Comparison of ENCODE assay signal across 1 cellular context in the genomic region with DNA sequence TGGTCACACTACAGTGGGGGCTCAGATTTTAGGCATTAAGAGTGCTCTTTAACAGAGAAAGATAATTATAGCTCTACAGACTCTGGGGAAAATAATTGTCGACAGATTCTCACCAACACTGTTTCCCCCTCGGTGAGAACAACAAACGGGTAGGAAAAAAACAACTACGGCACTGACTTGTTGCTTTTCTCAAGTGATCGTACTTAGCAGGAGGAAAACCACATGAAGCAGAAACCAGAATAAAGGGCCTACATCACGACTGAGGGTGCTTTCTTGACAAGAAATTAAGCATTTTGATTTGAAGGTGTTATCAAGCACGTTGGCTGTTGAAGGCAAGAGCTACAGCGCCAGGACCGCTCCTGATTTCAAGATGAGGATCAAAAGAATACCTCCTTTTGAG.
TF ChIP-seq lines count a peak whose summit lies in the region.

No MANE protein-coding gene starts in this region.

TF ChIP-seq in H1, 55 proteins besides CTCF, POLR2A, EP300 and RAD21 (continued from another document):
- TF ChIP-seq MAX (IDR thresholded peaks at IDR 0.05): no peak
- no peak for TF ChIP-seq FOSL1 (IDR thresholded peaks at IDR 0.05; ENCODE audit: insufficient read depth, low read depth, low read length)
- TF ChIP-seq PHF8 (conservative IDR thresholded peaks at IDR 0.05; ENCODE audit: low read depth, low read length): no peak
- TF ChIP-seq RBBP5 (IDR thresholded peaks at IDR 0.05; ENCODE audit: borderline replicate concordance, low read depth, low read length): no peak
- no peak for TF ChIP-seq ZNF274 (IDR thresholded peaks at IDR 0.05; ENCODE audit: borderline replicate concordance, extremely low read depth, low read length)
- TF ChIP-seq CEBPB (IDR thresholded peaks at IDR 0.05; ENCODE audit: low read depth, low read length): no peak
- no peak for TF ChIP-seq KDM5A (IDR thresholded peaks at IDR 0.05; ENCODE audit: low read length)
- no peak for TF ChIP-seq ASH2L (IDR thresholded peaks at IDR 0.05; ENCODE audit: low read length)
- no peak for TF ChIP-seq BACH1 (IDR thresholded peaks at IDR 0.05; ENCODE audit: low read length)
- no peak for TF ChIP-seq E2F6 (IDR thresholded peaks at IDR 0.05)
- no peak for TF ChIP-seq SIRT6 (IDR thresholded peaks at IDR 0.05; ENCODE audit: low read length)
- TF ChIP-seq TEAD4 (IDR thresholded peaks at IDR 0.05; ENCODE audit: low read depth, low read length): no peak
- no peak for TF ChIP-seq KDM1A (IDR thresholded peaks at IDR 0.05; ENCODE audit: borderline replicate concordance, low read length)
- TF ChIP-seq SUZ12 (IDR thresholded peaks at IDR 0.05; ENCODE audit: low read length): no peak
- TF ChIP-seq SP1 (IDR thresholded peaks at IDR 0.05; ENCODE audit: low read depth, low read length): no peak
